ENCODE assay signal across 15 cellular contexts in genomic region chr3:134445631-134446030, GRCh38. TPM values are rescaled to one million over a fixed set of nuclear protein-coding genes. Genes with fewer than 3 reads are reported as not detected.
DNase-seq lines count a peak whose midpoint lies in the region; ATAC-seq and TF ChIP-seq lines count a peak whose summit lies in the region.
"Had no signal": no experiment of that assay in that cellular context is flagged by ENCODE, and none has a peak within 500 bp of the region (broad histone marks: within the 10 kb centered on the region; RNA-seq: fewer than 3 reads in every experiment).

No MANE protein-coding gene starts in this region.

- H3K4me1 ChIP-seq in thoracic aorta (ENCODE audit: control insufficient read depth in 1 of 2, low read depth in 2 of 2): peaks cover 10 to 34% of the 10 kb centered on the region in 2 donors

- H3K36me3 ChIP-seq in thoracic aorta: no peaks in the 10 kb centered on the region

- POLR2A ChIA-PET in activated CD4-positive, alpha-beta T cell treated with anti-CD3 and anti-CD28 coated beads, Interleukin-2, amount 10 ng/mL, durations not matched to agents 7 days and 5 days (lab: Charles Lee): no interaction called here

- H3K27ac ChIP-seq in thoracic aorta: peak overlapping the region in 1 of 2 donors; percentile 3

- H3K27me3 Mint-ChIP-seq in activated CD4-positive, alpha-beta T cell treated with anti-CD3 and anti-CD28 coated beads, Interleukin-2, amount 10 ng/mL, durations not matched to agents 7 days and 5 days: peaks cover 21% of the 10 kb centered on the region

- ATAC-seq in thoracic aorta (ENCODE audit: insufficient number of reproducible peaks, low FRiP score, low read depth) (peak; percentile 42), HG02870 (IDR thresholded peaks at IDR 0.05; ENCODE audit: unreplicated experiment) (no peak)
- ATAC-seq: activated CD8-positive, alpha-beta T cell treated with anti-CD3 and anti-CD28 coated beads, Interleukin-2, amount 10 ng/mL, durations not matched to agents 7 days and 5 days; activated naive CD8-positive, alpha-beta T cell treated with anti-CD3 and anti-CD28 coated beads, Interleukin-2, amount 50 U/mL, for 24 hours had no signal

- H3K9me3 Mint-ChIP-seq in activated CD4-positive, alpha-beta T cell treated with anti-CD3 and anti-CD28 coated beads, Interleukin-2, amount 10 ng/mL, durations not matched to agents 7 days and 5 days: peaks cover 6% of the 10 kb centered on the region

- no peak overlapping the region for H3K4me3 ChIP-seq in thoracic aorta
- H3K4me3 ChIP-seq: lung, skin epidermis had no signal

- no peaks in the 10 kb centered on the region for H3K4me1 Mint-ChIP-seq in activated CD4-positive, alpha-beta T cell treated with anti-CD3 and anti-CD28 coated beads, Interleukin-2, amount 10 ng/mL, durations not matched to agents 7 days and 5 days
- H3K4me1 Mint-ChIP-seq: activated naive CD8-positive, alpha-beta T cell treated with anti-CD3 and anti-CD28 coated beads, Interleukin-2, amount 50 U/mL, for 24 hours had no signal

- no peak overlapping the region for H3K27ac Mint-ChIP-seq in activated CD4-positive, alpha-beta T cell treated with anti-CD3 and anti-CD28 coated beads, Interleukin-2, amount 10 ng/mL, durations not matched to agents 7 days and 5 days
- H3K27ac Mint-ChIP-seq: activated CD8-positive, alpha-beta T cell treated with anti-CD3 and anti-CD28 coated beads, Interleukin-2, amount 10 ng/mL, durations not matched to agents 7 days and 5 days; activated naive CD8-positive, alpha-beta T cell treated with anti-CD3 and anti-CD28 coated beads, Interleukin-2, amount 50 U/mL, for 24 hours had no signal

- TF ChIP-seq CTCF in thoracic aorta (IDR thresholded peaks at IDR 0.05): no peak

- CTCF ChIA-PET in activated CD4-positive, alpha-beta T cell treated with anti-CD3 and anti-CD28 coated beads, Interleukin-2, amount 10 ng/mL, durations not matched to agents 7 days and 5 days (lab: Charles Lee): no interaction called here

- H3K36me3 Mint-ChIP-seq in activated CD4-positive, alpha-beta T cell treated with anti-CD3 and anti-CD28 coated beads, Interleukin-2, amount 10 ng/mL, durations not matched to agents 7 days and 5 days (ENCODE audit: low read depth): no peaks in the 10 kb centered on the region

- H3K4me3 Mint-ChIP-seq in activated CD4-positive, alpha-beta T cell treated with anti-CD3 and anti-CD28 coated beads, Interleukin-2, amount 10 ng/mL, durations not matched to agents 7 days and 5 days: no peak overlapping the region
- H3K4me3 Mint-ChIP-seq: activated CD8-positive, alpha-beta T cell treated with anti-CD3 and anti-CD28 coated beads, Interleukin-2, amount 10 ng/mL, durations not matched to agents 7 days and 5 days; activated naive CD8-positive, alpha-beta T cell treated with anti-CD3 and anti-CD28 coated beads, Interleukin-2, amount 50 U/mL, for 24 hours had no signal

- no peaks in the 10 kb centered on the region for H3K27me3 ChIP-seq in thoracic aorta (replicated peaks; ENCODE audit: insufficient read depth)

- DNase-seq in NCI-H345 (lab: John Stamatoyannopoulos, UW): peak; percentile 5
- DNase-seq in NCI-H345 treated with DMSO at 0.1 percent for 48 hours (lab: John Stamatoyannopoulos, UW; ENCODE audit: unreplicated experiment): no peak
- peak; percentile 83 for DNase-seq in dermis blood vessel endothelial cell
- DNase-seq in left kidney (ENCODE audit: low read depth, low spot score): peak; percentile 84
- DNase-seq in thoracic aorta (ENCODE audit: low spot score): no peak
- no peak for DNase-seq in activated CD4-positive, alpha-beta T cell treated with anti-CD3 and anti-CD28 coated beads, Interleukin-2, amount 10 ng/mL, durations not matched to agents 7 days and 5 days
- no peak for DNase-seq in activated CD4-positive, CD25-positive, alpha-beta regulatory T cell treated with anti-CD3 and anti-CD28 coated beads, Interleukin-2, amount 50 U/mL, for 72 hours
- DNase-seq: activated CD8-positive, alpha-beta T cell treated with anti-CD3 and anti-CD28 coated beads, Interleukin-2, amount 10 ng/mL, durations not matched to agents 7 days and 5 days; activated naive CD8-positive, alpha-beta T cell treated with anti-CD3 and anti-CD28 coated beads, Interleukin-2, amount 50 U/mL, for 24 hours; KBM-7; NCI-H526; SW 1271 had no signal

- no peaks in the 10 kb centered on the region for H3K9me3 ChIP-seq in thoracic aorta

RNA-seq across cellular contexts. Expression of gene ANAPC13, which starts 40.2 kb away (rescaled TPM):
- total RNA-seq in dermis blood vessel endothelial cell: 80.8 and 87.0 TPM in 2 replicates
- total RNA-seq in thoracic aorta: 10 to 100 TPM; 52.2 to 66.2 TPM
- 10 to 100 TPM; 33.5 to 36.5 TPM for total RNA-seq in activated CD4-positive, alpha-beta T cell treated with anti-CD3 and anti-CD28 coated beads, Interleukin-2, amount 10 ng/mL, durations not matched to agents 7 days and 5 days

RNA-seq across cellular contexts. Expression of gene CEP63, which starts 40.2 kb away (rescaled TPM):
- total RNA-seq in dermis blood vessel endothelial cell: 14.0 and 17.5 TPM in 2 replicates
- 10 to 100 TPM; 20.4 to 28.3 TPM for total RNA-seq in thoracic aorta
- total RNA-seq in activated CD4-positive, alpha-beta T cell treated with anti-CD3 and anti-CD28 coated beads, Interleukin-2, amount 10 ng/mL, durations not matched to agents 7 days and 5 days: 10 to 100 TPM; 25.4 to 26.6 TPM

Comparison
In these comparisons a context has a peak if more than half of its experiments do, and no peak if none do; other contexts are left out.
1. DNase-seq: peak in NCI-H345 (single experiment), dermis blood vessel endothelial cell (single experiment) and left kidney (single experiment); none in NCI-H345 treated with DMSO at 0.1 percent for 48 hours (single experiment), thoracic aorta (single experiment), activated CD4-positive, alpha-beta T cell treated with anti-CD3 and anti-CD28 coated beads, Interleukin-2, amount 10 ng/mL, durations not matched to agents 7 days and 5 days (single experiment) and activated CD4-positive, CD25-positive, alpha-beta regulatory T cell treated with anti-CD3 and anti-CD28 coated beads, Interleukin-2, amount 50 U/mL, for 72 hours (single experiment).